ENCODE assay signal across 1 cellular context in the genomic region with DNA sequence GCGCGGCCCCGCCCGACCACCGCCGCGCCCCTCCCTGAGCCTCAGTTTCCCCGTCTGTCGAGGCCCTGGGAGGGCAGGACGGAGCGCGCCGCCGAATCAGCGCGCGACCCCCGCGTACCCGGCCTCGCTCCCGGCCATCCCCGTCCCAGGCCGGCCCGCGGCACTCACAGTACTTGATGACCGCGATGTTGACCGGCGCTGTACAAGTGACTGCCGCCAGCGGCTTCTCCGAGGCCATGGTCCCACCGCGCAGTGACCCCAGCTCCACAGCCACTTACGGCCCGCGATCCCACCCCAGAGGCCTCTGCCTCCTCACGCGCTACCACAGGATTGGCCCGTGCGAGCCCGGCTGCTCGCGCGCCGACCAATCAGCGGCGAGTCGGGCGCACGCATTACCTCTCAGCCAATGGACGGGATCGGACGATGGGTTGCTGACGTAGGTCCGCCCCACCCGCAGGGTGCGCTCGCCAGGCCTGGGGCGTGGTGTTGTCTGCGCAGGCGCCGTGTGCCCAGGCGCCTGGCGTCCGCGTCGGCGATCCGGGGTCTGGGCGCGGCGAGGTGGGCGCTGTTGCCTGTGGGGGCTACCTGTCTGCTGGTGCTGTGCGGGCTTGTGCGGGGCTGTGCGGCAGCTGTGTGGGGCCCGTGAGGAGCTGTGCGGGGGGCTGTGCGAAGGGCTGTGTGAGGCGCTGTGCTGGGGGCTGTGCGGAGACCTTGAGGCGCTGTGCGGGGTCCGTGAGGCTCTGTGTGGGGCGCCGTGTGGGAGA.
TF ChIP-seq lines count a peak whose summit lies in the region.

A gene with protein sequence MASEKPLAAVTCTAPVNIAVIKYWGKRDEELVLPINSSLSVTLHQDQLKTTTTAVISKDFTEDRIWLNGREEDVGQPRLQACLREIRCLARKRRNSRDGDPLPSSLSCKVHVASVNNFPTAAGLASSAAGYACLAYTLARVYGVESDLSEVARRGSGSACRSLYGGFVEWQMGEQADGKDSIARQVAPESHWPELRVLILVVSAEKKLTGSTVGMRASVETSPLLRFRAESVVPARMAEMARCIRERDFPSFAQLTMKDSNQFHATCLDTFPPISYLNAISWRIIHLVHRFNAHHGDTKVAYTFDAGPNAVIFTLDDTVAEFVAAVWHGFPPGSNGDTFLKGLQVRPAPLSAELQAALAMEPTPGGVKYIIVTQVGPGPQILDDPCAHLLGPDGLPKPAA (minus strand): TSS at position 249 of the 764 bp plus-strand sequence. CDS start 11 bp downstream, at position 238.

TF ChIP-seq in HepG2, 621 proteins besides CTCF, POLR2A, EP300 and RAD21 (continued from another document and continues in another):
- TF ChIP-seq PAXIP1 (CRISPR knock-in tag; conservative IDR thresholded peaks at IDR 0.05): peak; percentile 56
- no peak for TF ChIP-seq NFKB2 (CRISPR knock-in tag; IDR thresholded peaks at IDR 0.05; ENCODE audit: borderline replicate concordance)
- peak; percentile 4; the same call in 1 of the 2 replicates for TF ChIP-seq ZFP41 (CRISPR knock-in tag; IDR thresholded peaks at IDR 0.05; ENCODE audit: borderline replicate concordance)
- no peak; the same call in 1 of the 2 replicates for TF ChIP-seq ZNF773 (CRISPR knock-in tag; IDR thresholded peaks at IDR 0.05; ENCODE audit: borderline replicate concordance)
- TF ChIP-seq CAMTA2 (CRISPR knock-in tag; IDR thresholded peaks at IDR 0.05; ENCODE audit: borderline replicate concordance): peak; percentile 94
- TF ChIP-seq, protein P1, sequence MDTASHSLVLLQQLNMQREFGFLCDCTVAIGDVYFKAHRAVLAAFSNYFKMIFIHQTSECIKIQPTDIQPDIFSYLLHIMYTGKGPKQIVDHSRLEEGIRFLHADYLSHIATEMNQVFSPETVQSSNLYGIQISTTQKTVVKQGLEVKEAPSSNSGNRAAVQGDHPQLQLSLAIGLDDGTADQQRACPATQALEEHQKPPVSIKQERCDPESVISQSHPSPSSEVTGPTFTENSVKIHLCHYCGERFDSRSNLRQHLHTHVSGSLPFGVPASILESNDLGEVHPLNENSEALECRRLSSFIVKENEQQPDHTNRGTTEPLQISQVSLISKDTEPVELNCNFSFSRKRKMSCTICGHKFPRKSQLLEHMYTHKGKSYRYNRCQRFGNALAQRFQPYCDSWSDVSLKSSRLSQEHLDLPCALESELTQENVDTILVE (CRISPR knock-in tag; IDR thresholded peaks at IDR 0.05): peak; percentile 35; the same call in 1 of the 2 replicates
- TF ChIP-seq, protein P2, sequence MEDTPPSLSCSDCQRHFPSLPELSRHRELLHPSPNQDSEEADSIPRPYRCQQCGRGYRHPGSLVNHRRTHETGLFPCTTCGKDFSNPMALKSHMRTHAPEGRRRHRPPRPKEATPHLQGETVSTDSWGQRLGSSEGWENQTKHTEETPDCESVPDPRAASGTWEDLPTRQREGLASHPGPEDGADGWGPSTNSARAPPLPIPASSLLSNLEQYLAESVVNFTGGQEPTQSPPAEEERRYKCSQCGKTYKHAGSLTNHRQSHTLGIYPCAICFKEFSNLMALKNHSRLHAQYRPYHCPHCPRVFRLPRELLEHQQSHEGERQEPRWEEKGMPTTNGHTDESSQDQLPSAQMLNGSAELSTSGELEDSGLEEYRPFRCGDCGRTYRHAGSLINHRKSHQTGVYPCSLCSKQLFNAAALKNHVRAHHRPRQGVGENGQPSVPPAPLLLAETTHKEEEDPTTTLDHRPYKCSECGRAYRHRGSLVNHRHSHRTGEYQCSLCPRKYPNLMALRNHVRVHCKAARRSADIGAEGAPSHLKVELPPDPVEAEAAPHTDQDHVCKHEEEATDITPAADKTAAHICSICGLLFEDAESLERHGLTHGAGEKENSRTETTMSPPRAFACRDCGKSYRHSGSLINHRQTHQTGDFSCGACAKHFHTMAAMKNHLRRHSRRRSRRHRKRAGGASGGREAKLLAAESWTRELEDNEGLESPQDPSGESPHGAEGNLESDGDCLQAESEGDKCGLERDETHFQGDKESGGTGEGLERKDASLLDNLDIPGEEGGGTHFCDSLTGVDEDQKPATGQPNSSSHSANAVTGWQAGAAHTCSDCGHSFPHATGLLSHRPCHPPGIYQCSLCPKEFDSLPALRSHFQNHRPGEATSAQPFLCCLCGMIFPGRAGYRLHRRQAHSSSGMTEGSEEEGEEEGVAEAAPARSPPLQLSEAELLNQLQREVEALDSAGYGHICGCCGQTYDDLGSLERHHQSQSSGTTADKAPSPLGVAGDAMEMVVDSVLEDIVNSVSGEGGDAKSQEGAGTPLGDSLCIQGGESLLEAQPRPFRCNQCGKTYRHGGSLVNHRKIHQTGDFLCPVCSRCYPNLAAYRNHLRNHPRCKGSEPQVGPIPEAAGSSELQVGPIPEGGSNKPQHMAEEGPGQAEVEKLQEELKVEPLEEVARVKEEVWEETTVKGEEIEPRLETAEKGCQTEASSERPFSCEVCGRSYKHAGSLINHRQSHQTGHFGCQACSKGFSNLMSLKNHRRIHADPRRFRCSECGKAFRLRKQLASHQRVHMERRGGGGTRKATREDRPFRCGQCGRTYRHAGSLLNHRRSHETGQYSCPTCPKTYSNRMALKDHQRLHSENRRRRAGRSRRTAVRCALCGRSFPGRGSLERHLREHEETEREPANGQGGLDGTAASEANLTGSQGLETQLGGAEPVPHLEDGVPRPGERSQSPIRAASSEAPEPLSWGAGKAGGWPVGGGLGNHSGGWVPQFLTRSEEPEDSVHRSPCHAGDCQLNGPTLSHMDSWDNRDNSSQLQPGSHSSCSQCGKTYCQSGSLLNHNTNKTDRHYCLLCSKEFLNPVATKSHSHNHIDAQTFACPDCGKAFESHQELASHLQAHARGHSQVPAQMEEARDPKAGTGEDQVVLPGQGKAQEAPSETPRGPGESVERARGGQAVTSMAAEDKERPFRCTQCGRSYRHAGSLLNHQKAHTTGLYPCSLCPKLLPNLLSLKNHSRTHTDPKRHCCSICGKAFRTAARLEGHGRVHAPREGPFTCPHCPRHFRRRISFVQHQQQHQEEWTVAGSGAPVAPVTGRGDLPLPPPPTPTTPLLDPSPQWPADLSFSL (CRISPR knock-in tag; IDR thresholded peaks at IDR 0.05): no peak
- TF ChIP-seq ZNF224 (CRISPR knock-in tag; IDR thresholded peaks at IDR 0.05): 0 out of 2 replicates have a peak, but pooled peaks have one; percentile 3
- TF ChIP-seq GMEB2 (CRISPR knock-in tag; IDR thresholded peaks at IDR 0.05; ENCODE audit: low read depth): peak; percentile 84
- no peak for TF ChIP-seq ISX (CRISPR knock-in tag; conservative IDR thresholded peaks at IDR 0.05)
- TF ChIP-seq PCBP2 (optimal IDR thresholded peaks at IDR 0.05; ENCODE audit: low read depth, low read length, poor library complexity, severe bottlenecking): no peak
- peak; percentile 77 for TF ChIP-seq E2F1 (CRISPR knock-in tag; IDR thresholded peaks at IDR 0.05)
- no peak for TF ChIP-seq ZNF207 (IDR thresholded peaks at IDR 0.05; ENCODE audit: borderline replicate concordance)
- TF ChIP-seq ZNF367 (CRISPR knock-in tag; IDR thresholded peaks at IDR 0.05; ENCODE audit: borderline replicate concordance): peak; percentile 1; the same call in 1 of the 2 replicates
- TF ChIP-seq, protein P3, sequence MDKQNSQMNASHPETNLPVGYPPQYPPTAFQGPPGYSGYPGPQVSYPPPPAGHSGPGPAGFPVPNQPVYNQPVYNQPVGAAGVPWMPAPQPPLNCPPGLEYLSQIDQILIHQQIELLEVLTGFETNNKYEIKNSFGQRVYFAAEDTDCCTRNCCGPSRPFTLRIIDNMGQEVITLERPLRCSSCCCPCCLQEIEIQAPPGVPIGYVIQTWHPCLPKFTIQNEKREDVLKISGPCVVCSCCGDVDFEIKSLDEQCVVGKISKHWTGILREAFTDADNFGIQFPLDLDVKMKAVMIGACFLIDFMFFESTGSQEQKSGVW (CRISPR knock-in tag; IDR thresholded peaks at IDR 0.05; ENCODE audit: borderline replicate concordance): peak; percentile 52; the same call in 1 of the 2 replicates
- TF ChIP-seq HNF4G (IDR thresholded peaks at IDR 0.05; ENCODE audit: borderline replicate concordance, low read depth, low read length): peak; percentile 7; the same call in 1 of the 2 replicates
- peak; percentile 27; the same call in 1 of the 2 replicates for TF ChIP-seq HNF4G (CRISPR knock-in tag; IDR thresholded peaks at IDR 0.05; ENCODE audit: borderline replicate concordance, low read depth)
- peak; percentile 86 for TF ChIP-seq DMAP1 (CRISPR knock-in tag; IDR thresholded peaks at IDR 0.05)
- TF ChIP-seq SP5 (CRISPR knock-in tag; IDR thresholded peaks at IDR 0.05; ENCODE audit: borderline replicate concordance, low read depth): peak; percentile 54
- TF ChIP-seq ZNF383 (CRISPR knock-in tag; IDR thresholded peaks at IDR 0.05; ENCODE audit: borderline replicate concordance): 0 out of 2 replicates have a peak, but pooled peaks have one; percentile 46
- TF ChIP-seq ZBTB38 (CRISPR knock-in tag; IDR thresholded peaks at IDR 0.05): peak; percentile 60
- peak; percentile 52 for TF ChIP-seq ZNF546 (CRISPR knock-in tag; conservative IDR thresholded peaks at IDR 0.05)
- TF ChIP-seq ZNF772 (CRISPR knock-in tag; IDR thresholded peaks at IDR 0.05): peak; percentile 87
- no peak for TF ChIP-seq HMGA1 (CRISPR knock-in tag; conservative IDR thresholded peaks at IDR 0.05)
- TF ChIP-seq, protein P4, sequence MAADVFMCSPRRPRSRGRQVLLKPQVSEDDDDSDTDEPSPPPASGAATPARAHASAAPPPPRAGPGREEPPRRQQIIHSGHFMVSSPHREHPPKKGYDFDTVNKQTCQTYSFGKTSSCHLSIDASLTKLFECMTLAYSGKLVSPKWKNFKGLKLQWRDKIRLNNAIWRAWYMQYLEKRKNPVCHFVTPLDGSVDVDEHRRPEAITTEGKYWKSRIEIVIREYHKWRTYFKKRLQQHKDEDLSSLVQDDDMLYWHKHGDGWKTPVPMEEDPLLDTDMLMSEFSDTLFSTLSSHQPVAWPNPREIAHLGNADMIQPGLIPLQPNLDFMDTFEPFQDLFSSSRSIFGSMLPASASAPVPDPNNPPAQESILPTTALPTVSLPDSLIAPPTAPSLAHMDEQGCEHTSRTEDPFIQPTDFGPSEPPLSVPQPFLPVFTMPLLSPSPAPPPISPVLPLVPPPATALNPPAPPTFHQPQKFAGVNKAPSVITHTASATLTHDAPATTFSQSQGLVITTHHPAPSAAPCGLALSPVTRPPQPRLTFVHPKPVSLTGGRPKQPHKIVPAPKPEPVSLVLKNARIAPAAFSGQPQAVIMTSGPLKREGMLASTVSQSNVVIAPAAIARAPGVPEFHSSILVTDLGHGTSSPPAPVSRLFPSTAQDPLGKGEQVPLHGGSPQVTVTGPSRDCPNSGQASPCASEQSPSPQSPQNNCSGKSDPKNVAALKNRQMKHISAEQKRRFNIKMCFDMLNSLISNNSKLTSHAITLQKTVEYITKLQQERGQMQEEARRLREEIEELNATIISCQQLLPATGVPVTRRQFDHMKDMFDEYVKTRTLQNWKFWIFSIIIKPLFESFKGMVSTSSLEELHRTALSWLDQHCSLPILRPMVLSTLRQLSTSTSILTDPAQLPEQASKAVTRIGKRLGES (CRISPR knock-in tag; IDR thresholded peaks at IDR 0.05; ENCODE audit: borderline replicate concordance): no peak
